Comparison of ENCODE assay signal across 1 cellular context in genomic region chrX:66015906-66016689, GRCh38.
TF ChIP-seq lines count a peak whose summit lies in the region.

No MANE protein-coding gene starts in this region.

TF ChIP-seq in SK-N-SH treated with all-trans-retinoic acid at 6 μM for 48 hours, 23 proteins besides CTCF, POLR2A, EP300 and RAD21 (continued from another document):
- TF ChIP-seq CSRNP3 (CRISPR knock-in tag; IDR thresholded peaks at IDR 0.05), result no peak
- TF ChIP-seq SNAI2 (CRISPR knock-in tag; IDR thresholded peaks at IDR 0.05), result no peak
- no peak for TF ChIP-seq TOX (CRISPR knock-in tag; IDR thresholded peaks at IDR 0.05; ENCODE audit: borderline replicate concordance)
- no peak for TF ChIP-seq ZNF565 (CRISPR knock-in tag; conservative IDR thresholded peaks at IDR 0.05; ENCODE audit: low read depth)
- TF ChIP-seq ZNF70 (CRISPR knock-in tag; IDR thresholded peaks at IDR 0.05), result no peak
- no peak for TF ChIP-seq ZC3H10 (CRISPR knock-in tag; IDR thresholded peaks at IDR 0.05)
- no peak for TF ChIP-seq ZFP3 (CRISPR knock-in tag; IDR thresholded peaks at IDR 0.05)
- no peak for TF ChIP-seq GLIS3 (CRISPR knock-in tag; IDR thresholded peaks at IDR 0.05)
- TF ChIP-seq CSDC2 (CRISPR knock-in tag; IDR thresholded peaks at IDR 0.05), result no peak
- TF ChIP-seq ZFP30 (CRISPR knock-in tag; IDR thresholded peaks at IDR 0.05), result no peak
- TF ChIP-seq RARB (CRISPR knock-in tag; IDR thresholded peaks at IDR 0.05), result no peak
- no peak for TF ChIP-seq PPARA (CRISPR knock-in tag; IDR thresholded peaks at IDR 0.05; ENCODE audit: borderline replicate concordance)
- TF ChIP-seq ZNF8 (CRISPR knock-in tag; IDR thresholded peaks at IDR 0.05), result no peak
- no peak for TF ChIP-seq POU6F1 (CRISPR knock-in tag; IDR thresholded peaks at IDR 0.05; ENCODE audit: borderline replicate concordance, low read depth)
- TF ChIP-seq OSR1 (CRISPR knock-in tag; IDR thresholded peaks at IDR 0.05), result no peak
- TF ChIP-seq CREB5 (CRISPR knock-in tag; IDR thresholded peaks at IDR 0.05; ENCODE audit: low read depth), result no peak
TF ChIP-seq in SK-N-SH treated with all-trans-retinoic acid at 6 μM for 48 hours: peak in this region for 0.
